21 cellular contexts compared by ENCODE assay signal in genomic region chrX:71930298-71930697, GRCh38. TPM values are rescaled to one million over a fixed set of nuclear protein-coding genes. Genes with fewer than 3 reads are reported as not detected.
DNase-seq lines count a peak whose midpoint lies in the region; ATAC-seq and TF ChIP-seq lines count a peak whose summit lies in the region.
"Had no signal": no experiment of that assay in that cellular context is flagged by ENCODE, and none has a peak within 500 bp of the region (broad histone marks: within the 10 kb centered on the region; RNA-seq: fewer than 3 reads in every experiment).

No MANE protein-coding gene starts in this region.

- no peak overlapping the region for H4K5ac ChIP-seq in IMR-90 (ENCODE audit: low read depth, low read length)

- H2AFZ ChIP-seq in IMR-90 (replicated peaks; ENCODE audit: low read length, poor library complexity), result no peak overlapping the region
- H2AFZ ChIP-seq: GM23338 had no signal

- ATAC-seq in IMR-90 (ENCODE audit: low read depth) (no peak), GM21447 (IDR thresholded peaks at IDR 0.05; ENCODE audit: unreplicated experiment) (no peak)
- ATAC-seq in activated naive CD4-positive, alpha-beta T cell treated with anti-CD3 and anti-CD28 coated beads, Interleukin-2, amount 50 U/mL, for 72 hours, result no peak
- ATAC-seq: A549, GM23338, HCT116 had no signal

- H3K14ac ChIP-seq in IMR-90 (replicated peaks; ENCODE audit: low read depth, low read length), result no peak overlapping the region

- no peak overlapping the region for H3K23ac ChIP-seq in IMR-90 (ENCODE audit: low read depth, low read length)

- intact Hi-C loops in IMR-90 (cut with micrococcal nuclease), result no loop called here
- intact Hi-C loops in MCF 10A (cut with micrococcal nuclease), result no loop called here

- H3K4me3 ChIP-seq in IMR-90 (ENCODE audit: insufficient read depth, low read depth, low read length), result no peak overlapping the region
- H3K4me3 ChIP-seq: A549; BLaER1 treated with 17β-estradiol and CSF1 and Interleukin-3, amounts not matched to agents 10 nM and 100 nM; GM23338; Peyer's patch; SJSA1 had no signal

- H2BK120ac ChIP-seq in IMR-90 (ENCODE audit: low read depth, low read length), result no peak overlapping the region

- no peaks in the 10 kb centered on the region for H3K4me1 Mint-ChIP-seq in MCF 10A (ENCODE audit: insufficient read depth, unreplicated experiment)
- H3K4me1 Mint-ChIP-seq: CD8-positive, alpha-beta memory T cell; IgD-negative memory B cell had no signal

- dilution Hi-C loops in IMR-90 (cut with HindIII; ENCODE audit: low sequenced_read_pairs, unreplicated experiment), result no loop called here

- BruUV-seq in IMR-90 (replicated peaks; lab: Mats Ljungman, UMichigan) (no TSS peak), MCF 10A (replicated peaks; lab: Mats Ljungman, UMichigan) (no TSS peak)

- no peak overlapping the region for H2AK9ac ChIP-seq in IMR-90 (replicated peaks; ENCODE audit: low read depth, low read length, poor library complexity)

- H3K79me1 ChIP-seq in IMR-90 (ENCODE audit: low read depth in 1 of 2, low read length in 2 of 2), result no peaks in the 10 kb centered on the region

- H2AK5ac ChIP-seq in IMR-90 (ENCODE audit: low read depth, low read length), result no peak overlapping the region

- H3K27me3 ChIP-seq in IMR-90 (ENCODE audit: control insufficient read depth, insufficient read depth, low read length), result peaks cover 39% of the 10 kb centered on the region
- H3K27me3 ChIP-seq: Peyer's patch, SJSA1 had no signal

- H3K9ac ChIP-seq in IMR-90 (ENCODE audit: low read depth, low read length), result no peak overlapping the region
- H3K9ac ChIP-seq: BLaER1 treated with 17β-estradiol and CSF1 and Interleukin-3, amounts not matched to agents 10 nM and 100 nM had no signal

- no peak overlapping the region for H4K91ac ChIP-seq in IMR-90 (ENCODE audit: insufficient read depth, low read depth, low read length)

- no peak for TF ChIP-seq RAD21 in IMR-90 (IDR thresholded peaks at IDR 0.05; ENCODE audit: low read length)

- H2BK20ac ChIP-seq in IMR-90 (ENCODE audit: low read depth, low read length), result no peak overlapping the region

- no peak overlapping the region for H2BK15ac ChIP-seq in IMR-90 (ENCODE audit: low read depth, low read length)

- TF ChIP-seq CTCF in IMR-90 (conservative IDR thresholded peaks at IDR 0.05; ENCODE audit: low read depth, low read length), result no peak
- no peak for TF ChIP-seq CTCF in MCF 10A (IDR thresholded peaks at IDR 0.05; ENCODE audit: unreplicated experiment)

- in situ Hi-C loops in IMR-90 (cut with MboI; ENCODE audit: low sequenced_read_pairs), result no loop called here

- no peak overlapping the region for H2BK5ac ChIP-seq in IMR-90 (ENCODE audit: low read depth, low read length, poor library complexity, severe bottlenecking)

- no peaks in the 10 kb centered on the region for H3K9me1 ChIP-seq in IMR-90 (ENCODE audit: insufficient read depth, low read length)

- H3K18ac ChIP-seq in IMR-90 (ENCODE audit: low read depth, low read length), result no peak overlapping the region

- POLR2A ChIA-PET in IMR-90 (lab: Charles Lee; ENCODE audit: unreplicated experiment), result no interaction called here
- POLR2A ChIA-PET in MCF 10A (lab: Yijun Ruan, JAX), result no interaction called here

- H3K9me3 Mint-ChIP-seq in activated naive CD4-positive, alpha-beta T cell treated with anti-CD3 and anti-CD28 coated beads, Interleukin-2, amount 50 U/mL, for 72 hours, result no peaks in the 10 kb centered on the region
- no peaks in the 10 kb centered on the region for H3K9me3 Mint-ChIP-seq in MCF 10A (ENCODE audit: unreplicated experiment)
- H3K9me3 Mint-ChIP-seq: CD8-positive, alpha-beta memory T cell; GM23338; IgD-negative memory B cell had no signal

- WGBS in IMR-90 (ENCODE audit: extremely low coverage in 2 of 2, insufficient read length in 1 of 2), 2 experiments, result no CpG with 5 or more reads among the region's 1 CpG

- H3K27ac ChIP-seq in IMR-90 (ENCODE audit: insufficient read depth, low read length), result no peak overlapping the region
- H3K27ac ChIP-seq: A549; BLaER1 treated with 17β-estradiol and CSF1 and Interleukin-3, amounts not matched to agents 10 nM and 100 nM; Peyer's patch; SJSA1 had no signal

- H3K9me3 ChIP-seq in IMR-90 (ENCODE audit: control insufficient read depth, insufficient read depth, low read length), result no peaks in the 10 kb centered on the region
- H3K9me3 ChIP-seq: A549, Peyer's patch, SJSA1 had no signal

- no peak overlapping the region for H3K4ac ChIP-seq in IMR-90 (ENCODE audit: low read depth, low read length)

- H4K20me1 ChIP-seq in IMR-90 (ENCODE audit: insufficient read depth, low read length), result no peaks in the 10 kb centered on the region

- no peak overlapping the region for H3K4me2 ChIP-seq in IMR-90 (ENCODE audit: low read depth, low read length)
- H3K4me2 ChIP-seq: A549; BLaER1 treated with 17β-estradiol and CSF1 and Interleukin-3, amounts not matched to agents 10 nM and 100 nM; GM23338 had no signal

- no peak overlapping the region for H4K8ac ChIP-seq in IMR-90 (ENCODE audit: low read depth in 2 of 2, low read length in 2 of 2)

- H3K4me1 ChIP-seq in IMR-90 (ENCODE audit: control insufficient read depth, insufficient read depth, low read length), result no peaks in the 10 kb centered on the region
- H3K4me1 ChIP-seq: BLaER1 treated with 17β-estradiol and CSF1 and Interleukin-3, amounts not matched to agents 10 nM and 100 nM; Peyer's patch; SJSA1 had no signal

- peak; percentile 69 for DNase-seq in EH (ENCODE audit: low read depth)
- no peak for DNase-seq in IMR-90
- DNase-seq in fibroblast of peridontal ligament (ENCODE audit: extremely low read depth), result peak; percentile 69
- DNase-seq in activated naive CD4-positive, alpha-beta T cell treated with anti-CD3 and anti-CD28 coated beads, Interleukin-2, amount 50 U/mL, for 72 hours (ENCODE audit: low spot score in 2 of 2), result no peak
- no peak for DNase-seq in MCF 10A (ENCODE audit: unreplicated experiment)
- no peak for DNase-seq in COR-L47 (lab: John Stamatoyannopoulos, UW)
- DNase-seq: CD8-positive, alpha-beta memory T cell; MV-4-11; NCI-H1105 treated with DMSO at 0.1 percent for 48 hours; NCI-H2081; NCI-H2171; NCI-H526; Peyer's patch had no signal

- H3K56ac ChIP-seq in IMR-90 (ENCODE audit: extremely low read depth, insufficient read depth, low read length), result no peak overlapping the region

- no peak overlapping the region for H3K4me3 Mint-ChIP-seq in MCF 10A (ENCODE audit: unreplicated experiment)
- H3K4me3 Mint-ChIP-seq: CD8-positive, alpha-beta memory T cell; GM23338; IgD-negative memory B cell had no signal

- no peak for TF ChIP-seq POLR2A in IMR-90 (IDR thresholded peaks at IDR 0.05; ENCODE audit: low read depth, low read length)

- peaks cover 94% of the 10 kb centered on the region for H3K27me3 Mint-ChIP-seq in MCF 10A (ENCODE audit: insufficient read depth, unreplicated experiment)

- CTCF ChIA-PET in IMR-90 (lab: Yijun Ruan, JAX), result no interaction called here
- CTCF ChIA-PET in MCF 10A (lab: Yijun Ruan, JAX), result no interaction called here

- no peaks in the 10 kb centered on the region for H3K36me3 ChIP-seq in IMR-90 (ENCODE audit: control insufficient read depth, insufficient read depth, low read length)
- H3K36me3 ChIP-seq: BLaER1 treated with 17β-estradiol and CSF1 and Interleukin-3, amounts not matched to agents 10 nM and 100 nM; Peyer's patch; SJSA1 had no signal

- H3K36me3 Mint-ChIP-seq in activated naive CD4-positive, alpha-beta T cell treated with anti-CD3 and anti-CD28 coated beads, Interleukin-2, amount 50 U/mL, for 72 hours, result no peaks in the 10 kb centered on the region
- no peaks in the 10 kb centered on the region for H3K36me3 Mint-ChIP-seq in MCF 10A (ENCODE audit: insufficient read depth, unreplicated experiment)
- H3K36me3 Mint-ChIP-seq: CD8-positive, alpha-beta memory T cell; IgD-negative memory B cell had no signal

- H3K27ac Mint-ChIP-seq in activated naive CD4-positive, alpha-beta T cell treated with anti-CD3 and anti-CD28 coated beads, Interleukin-2, amount 50 U/mL, for 72 hours, result no peak overlapping the region
- no peak overlapping the region for H3K27ac Mint-ChIP-seq in MCF 10A (ENCODE audit: low read depth, unreplicated experiment)
- H3K27ac Mint-ChIP-seq: CD8-positive, alpha-beta memory T cell; GM23338; IgD-negative memory B cell had no signal

TF ChIP-seq in IMR-90, 13 proteins besides CTCF, POLR2A, EP300 and RAD21:
- TF ChIP-seq CEBPB (IDR thresholded peaks at IDR 0.05; ENCODE audit: low read depth, low read length) (peak; percentile 31; the same call in 1 of the 2 replicates), MAFK (IDR thresholded peaks at IDR 0.05; ENCODE audit: low read depth, low read length) (no peak)

RNA-seq across cellular contexts. Expression of gene NHSL2, which starts 19.7 kb away (rescaled TPM):
- 0.72 and 0.83 TPM in 2 replicates for total RNA-seq in IMR-90 (2012; rRNA removed)
- polyA plus RNA-seq in IMR-90 (2012; rRNA removed), result 0.75 and 0.89 TPM in 2 replicates
- 0.17 and 0.54 TPM in 2 replicates for polyA plus RNA-seq in IMR-90 (2012; cell fraction: cytosol; rRNA removed)
- 1.1 and 1.2 TPM in 2 replicates for polyA plus RNA-seq in IMR-90 (2012; cell fraction: nucleus; rRNA removed; ENCODE audit: low replicate concordance)
- under 1 TPM; 0.05 to 0.19 TPM for total RNA-seq in activated naive CD4-positive, alpha-beta T cell treated with anti-CD3 and anti-CD28 coated beads, Interleukin-2, amount 50 U/mL, for 72 hours
- not detected in 2 replicates for total RNA-seq in MCF 10A (2022)
- total RNA-seq: OCI-LY7 had no signal

Comparison
In these comparisons a context has a peak if more than half of its experiments do, and no peak if none do; other contexts are left out.
1. DNase-seq: peak in EH (single experiment) and fibroblast of peridontal ligament (single experiment); none in IMR-90 (single experiment), activated naive CD4-positive, alpha-beta T cell treated with anti-CD3 and anti-CD28 coated beads, Interleukin-2, amount 50 U/mL, for 72 hours (0 of 2), MCF 10A (single experiment) and COR-L47 (single experiment).